Comparison of ENCODE assay signal across 1 cellular context in the genomic region with DNA sequence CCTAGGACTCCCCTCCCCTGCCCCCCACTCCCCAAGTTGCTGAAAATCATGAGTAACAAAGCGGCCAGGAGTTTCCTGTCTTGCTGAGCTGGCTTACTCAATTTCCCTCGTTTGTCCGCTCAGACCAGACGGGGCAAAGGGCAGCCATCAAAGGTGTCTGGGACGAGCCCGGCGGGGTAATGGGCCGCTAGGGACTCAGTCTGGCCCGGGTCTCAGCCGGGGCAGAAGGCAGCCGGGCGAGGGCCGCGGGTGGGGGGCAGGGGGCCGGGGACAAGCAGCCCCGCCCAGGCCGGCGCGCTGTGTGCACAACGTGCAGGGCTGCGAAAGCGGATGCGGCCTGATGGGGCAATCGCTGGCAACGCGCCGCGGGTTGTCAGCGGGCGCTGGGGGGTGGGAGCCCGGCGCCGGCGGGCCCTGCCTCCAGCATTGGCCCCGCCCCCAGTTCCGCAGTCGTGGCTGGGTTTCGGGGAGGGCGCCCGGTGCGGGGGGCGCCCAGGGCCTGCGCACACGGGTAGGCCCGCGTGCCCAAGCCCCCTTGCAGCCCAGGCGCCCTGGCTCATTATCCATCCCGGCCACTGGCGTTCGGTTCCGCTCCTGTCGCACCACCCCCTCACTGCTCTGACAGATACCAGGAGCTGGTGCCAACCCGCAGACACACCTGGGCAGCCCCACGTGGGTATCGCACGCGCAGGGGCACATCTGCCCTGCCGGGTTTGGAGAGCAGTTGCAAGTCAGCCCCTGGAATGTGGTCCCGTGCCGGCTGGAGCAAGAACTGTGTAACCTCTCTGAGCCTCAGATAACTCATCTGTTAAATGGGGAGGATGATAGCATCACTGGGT.
TF ChIP-seq lines count a peak whose summit lies in the region.

No MANE protein-coding gene starts in this region.

TF ChIP-seq in HepG2, 621 proteins besides CTCF, POLR2A, EP300 and RAD21 (continued from another document and continues in another):
- TF ChIP-seq, protein P1, sequence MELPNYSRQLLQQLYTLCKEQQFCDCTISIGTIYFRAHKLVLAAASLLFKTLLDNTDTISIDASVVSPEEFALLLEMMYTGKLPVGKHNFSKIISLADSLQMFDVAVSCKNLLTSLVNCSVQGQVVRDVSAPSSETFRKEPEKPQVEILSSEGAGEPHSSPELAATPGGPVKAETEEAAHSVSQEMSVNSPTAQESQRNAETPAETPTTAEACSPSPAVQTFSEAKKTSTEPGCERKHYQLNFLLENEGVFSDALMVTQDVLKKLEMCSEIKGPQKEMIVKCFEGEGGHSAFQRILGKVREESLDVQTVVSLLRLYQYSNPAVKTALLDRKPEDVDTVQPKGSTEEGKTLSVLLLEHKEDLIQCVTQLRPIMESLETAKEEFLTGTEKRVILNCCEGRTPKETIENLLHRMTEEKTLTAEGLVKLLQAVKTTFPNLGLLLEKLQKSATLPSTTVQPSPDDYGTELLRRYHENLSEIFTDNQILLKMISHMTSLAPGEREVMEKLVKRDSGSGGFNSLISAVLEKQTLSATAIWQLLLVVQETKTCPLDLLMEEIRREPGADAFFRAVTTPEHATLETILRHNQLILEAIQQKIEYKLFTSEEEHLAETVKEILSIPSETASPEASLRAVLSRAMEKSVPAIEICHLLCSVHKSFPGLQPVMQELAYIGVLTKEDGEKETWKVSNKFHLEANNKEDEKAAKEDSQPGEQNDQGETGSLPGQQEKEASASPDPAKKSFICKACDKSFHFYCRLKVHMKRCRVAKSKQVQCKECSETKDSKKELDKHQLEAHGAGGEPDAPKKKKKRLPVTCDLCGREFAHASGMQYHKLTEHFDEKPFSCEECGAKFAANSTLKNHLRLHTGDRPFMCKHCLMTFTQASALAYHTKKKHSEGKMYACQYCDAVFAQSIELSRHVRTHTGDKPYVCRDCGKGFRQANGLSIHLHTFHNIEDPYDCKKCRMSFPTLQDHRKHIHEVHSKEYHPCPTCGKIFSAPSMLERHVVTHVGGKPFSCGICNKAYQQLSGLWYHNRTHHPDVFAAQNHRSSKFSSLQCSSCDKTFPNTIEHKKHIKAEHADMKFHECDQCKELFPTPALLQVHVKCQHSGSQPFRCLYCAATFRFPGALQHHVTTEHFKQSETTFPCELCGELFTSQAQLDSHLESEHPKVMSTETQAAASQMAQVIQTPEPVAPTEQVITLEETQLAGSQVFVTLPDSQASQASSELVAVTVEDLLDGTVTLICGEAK (IDR thresholded peaks at IDR 0.05) = no peak
- TF ChIP-seq, protein P1 (CRISPR knock-in tag; IDR thresholded peaks at IDR 0.05) = peak; percentile 22; the same call in 1 of the 2 replicates
- TF ChIP-seq ZNF782 (CRISPR knock-in tag; IDR thresholded peaks at IDR 0.05; ENCODE audit: borderline replicate concordance) = peak; percentile 38; the same call in 1 of the 2 replicates
- peak; percentile 74 for TF ChIP-seq MAZ (IDR thresholded peaks at IDR 0.05; ENCODE audit: borderline replicate concordance, low read depth, low read length)
- peak; percentile 88 for TF ChIP-seq MAZ (CRISPR knock-in tag; IDR thresholded peaks at IDR 0.05; ENCODE audit: low read depth)
- peak; percentile 79 for TF ChIP-seq HNF4A (CRISPR knock-in tag; IDR thresholded peaks at IDR 0.05)
- TF ChIP-seq, protein P2, sequence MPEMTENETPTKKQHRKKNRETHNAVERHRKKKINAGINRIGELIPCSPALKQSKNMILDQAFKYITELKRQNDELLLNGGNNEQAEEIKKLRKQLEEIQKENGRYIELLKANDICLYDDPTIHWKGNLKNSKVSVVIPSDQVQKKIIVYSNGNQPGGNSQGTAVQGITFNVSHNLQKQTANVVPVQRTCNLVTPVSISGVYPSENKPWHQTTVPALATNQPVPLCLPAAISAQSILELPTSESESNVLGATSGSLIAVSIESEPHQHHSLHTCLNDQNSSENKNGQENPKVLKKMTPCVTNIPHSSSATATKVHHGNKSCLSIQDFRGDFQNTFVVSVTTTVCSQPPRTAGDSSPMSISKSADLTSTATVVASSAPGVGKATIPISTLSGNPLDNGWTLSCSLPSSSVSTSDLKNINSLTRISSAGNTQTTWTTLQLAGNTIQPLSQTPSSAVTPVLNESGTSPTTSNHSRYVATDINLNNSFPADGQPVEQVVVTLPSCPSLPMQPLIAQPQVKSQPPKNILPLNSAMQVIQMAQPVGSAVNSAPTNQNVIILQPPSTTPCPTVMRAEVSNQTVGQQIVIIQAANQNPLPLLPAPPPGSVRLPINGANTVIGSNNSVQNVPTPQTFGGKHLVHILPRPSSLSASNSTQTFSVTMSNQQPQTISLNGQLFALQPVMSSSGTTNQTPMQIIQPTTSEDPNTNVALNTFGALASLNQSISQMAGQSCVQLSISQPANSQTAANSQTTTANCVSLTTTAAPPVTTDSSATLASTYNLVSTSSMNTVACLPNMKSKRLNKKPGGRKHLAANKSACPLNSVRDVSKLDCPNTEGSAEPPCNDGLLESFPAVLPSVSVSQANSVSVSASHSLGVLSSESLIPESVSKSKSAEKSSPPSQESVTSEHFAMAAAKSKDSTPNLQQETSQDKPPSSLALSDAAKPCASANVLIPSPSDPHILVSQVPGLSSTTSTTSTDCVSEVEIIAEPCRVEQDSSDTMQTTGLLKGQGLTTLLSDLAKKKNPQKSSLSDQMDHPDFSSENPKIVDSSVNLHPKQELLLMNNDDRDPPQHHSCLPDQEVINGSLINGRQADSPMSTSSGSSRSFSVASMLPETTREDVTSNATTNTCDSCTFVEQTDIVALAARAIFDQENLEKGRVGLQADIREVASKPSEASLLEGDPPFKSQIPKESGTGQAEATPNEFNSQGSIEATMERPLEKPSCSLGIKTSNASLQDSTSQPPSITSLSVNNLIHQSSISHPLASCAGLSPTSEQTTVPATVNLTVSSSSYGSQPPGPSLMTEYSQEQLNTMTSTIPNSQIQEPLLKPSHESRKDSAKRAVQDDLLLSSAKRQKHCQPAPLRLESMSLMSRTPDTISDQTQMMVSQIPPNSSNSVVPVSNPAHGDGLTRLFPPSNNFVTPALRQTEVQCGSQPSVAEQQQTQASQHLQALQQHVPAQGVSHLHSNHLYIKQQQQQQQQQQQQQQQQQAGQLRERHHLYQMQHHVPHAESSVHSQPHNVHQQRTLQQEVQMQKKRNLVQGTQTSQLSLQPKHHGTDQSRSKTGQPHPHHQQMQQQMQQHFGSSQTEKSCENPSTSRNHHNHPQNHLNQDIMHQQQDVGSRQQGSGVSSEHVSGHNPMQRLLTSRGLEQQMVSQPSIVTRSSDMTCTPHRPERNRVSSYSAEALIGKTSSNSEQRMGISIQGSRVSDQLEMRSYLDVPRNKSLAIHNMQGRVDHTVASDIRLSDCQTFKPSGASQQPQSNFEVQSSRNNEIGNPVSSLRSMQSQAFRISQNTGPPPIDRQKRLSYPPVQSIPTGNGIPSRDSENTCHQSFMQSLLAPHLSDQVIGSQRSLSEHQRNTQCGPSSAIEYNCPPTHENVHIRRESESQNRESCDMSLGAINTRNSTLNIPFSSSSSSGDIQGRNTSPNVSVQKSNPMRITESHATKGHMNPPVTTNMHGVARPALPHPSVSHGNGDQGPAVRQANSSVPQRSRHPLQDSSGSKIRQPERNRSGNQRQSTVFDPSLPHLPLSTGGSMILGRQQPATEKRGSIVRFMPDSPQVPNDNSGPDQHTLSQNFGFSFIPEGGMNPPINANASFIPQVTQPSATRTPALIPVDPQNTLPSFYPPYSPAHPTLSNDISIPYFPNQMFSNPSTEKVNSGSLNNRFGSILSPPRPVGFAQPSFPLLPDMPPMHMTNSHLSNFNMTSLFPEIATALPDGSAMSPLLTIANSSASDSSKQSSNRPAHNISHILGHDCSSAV (CRISPR knock-in tag; IDR thresholded peaks at IDR 0.05; ENCODE audit: borderline replicate concordance) = no peak
- no peak for TF ChIP-seq CC2D1A (CRISPR knock-in tag; IDR thresholded peaks at IDR 0.05)
- TF ChIP-seq HNF4G (IDR thresholded peaks at IDR 0.05; ENCODE audit: borderline replicate concordance, low read depth, low read length) = peak; percentile 94
- TF ChIP-seq HNF4G (CRISPR knock-in tag; IDR thresholded peaks at IDR 0.05; ENCODE audit: borderline replicate concordance, low read depth) = peak; percentile 67; the same call in 1 of the 2 replicates
- no peak for TF ChIP-seq HES4 (CRISPR knock-in tag; IDR thresholded peaks at IDR 0.05; ENCODE audit: borderline replicate concordance)
- TF ChIP-seq, protein P3, sequence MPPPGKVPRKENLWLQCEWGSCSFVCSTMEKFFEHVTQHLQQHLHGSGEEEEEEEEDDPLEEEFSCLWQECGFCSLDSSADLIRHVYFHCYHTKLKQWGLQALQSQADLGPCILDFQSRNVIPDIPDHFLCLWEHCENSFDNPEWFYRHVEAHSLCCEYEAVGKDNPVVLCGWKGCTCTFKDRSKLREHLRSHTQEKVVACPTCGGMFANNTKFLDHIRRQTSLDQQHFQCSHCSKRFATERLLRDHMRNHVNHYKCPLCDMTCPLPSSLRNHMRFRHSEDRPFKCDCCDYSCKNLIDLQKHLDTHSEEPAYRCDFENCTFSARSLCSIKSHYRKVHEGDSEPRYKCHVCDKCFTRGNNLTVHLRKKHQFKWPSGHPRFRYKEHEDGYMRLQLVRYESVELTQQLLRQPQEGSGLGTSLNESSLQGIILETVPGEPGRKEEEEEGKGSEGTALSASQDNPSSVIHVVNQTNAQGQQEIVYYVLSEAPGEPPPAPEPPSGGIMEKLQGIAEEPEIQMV (CRISPR knock-in tag; IDR thresholded peaks at IDR 0.05; ENCODE audit: low read depth) = no peak
- TF ChIP-seq, protein P4, sequence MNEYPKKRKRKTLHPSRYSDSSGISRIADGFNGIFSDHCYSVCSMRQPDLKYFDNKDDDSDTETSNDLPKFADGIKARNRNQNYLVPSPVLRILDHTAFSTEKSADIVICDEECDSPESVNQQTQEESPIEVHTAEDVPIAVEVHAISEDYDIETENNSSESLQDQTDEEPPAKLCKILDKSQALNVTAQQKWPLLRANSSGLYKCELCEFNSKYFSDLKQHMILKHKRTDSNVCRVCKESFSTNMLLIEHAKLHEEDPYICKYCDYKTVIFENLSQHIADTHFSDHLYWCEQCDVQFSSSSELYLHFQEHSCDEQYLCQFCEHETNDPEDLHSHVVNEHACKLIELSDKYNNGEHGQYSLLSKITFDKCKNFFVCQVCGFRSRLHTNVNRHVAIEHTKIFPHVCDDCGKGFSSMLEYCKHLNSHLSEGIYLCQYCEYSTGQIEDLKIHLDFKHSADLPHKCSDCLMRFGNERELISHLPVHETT (CRISPR knock-in tag; conservative IDR thresholded peaks at IDR 0.05) = peak; percentile 71; the same call in 1 of the 2 replicates
- peak; percentile 83; the same call in 1 of the 2 replicates for TF ChIP-seq ZNF546 (CRISPR knock-in tag; conservative IDR thresholded peaks at IDR 0.05)
- TF ChIP-seq PAX8 (CRISPR knock-in tag; IDR thresholded peaks at IDR 0.05; ENCODE audit: borderline replicate concordance) = peak; percentile 63; the same call in 1 of the 2 replicates
- no peak for TF ChIP-seq ZNF350 (CRISPR knock-in tag; IDR thresholded peaks at IDR 0.05; ENCODE audit: borderline replicate concordance, low read depth)
- TF ChIP-seq, protein P5, sequence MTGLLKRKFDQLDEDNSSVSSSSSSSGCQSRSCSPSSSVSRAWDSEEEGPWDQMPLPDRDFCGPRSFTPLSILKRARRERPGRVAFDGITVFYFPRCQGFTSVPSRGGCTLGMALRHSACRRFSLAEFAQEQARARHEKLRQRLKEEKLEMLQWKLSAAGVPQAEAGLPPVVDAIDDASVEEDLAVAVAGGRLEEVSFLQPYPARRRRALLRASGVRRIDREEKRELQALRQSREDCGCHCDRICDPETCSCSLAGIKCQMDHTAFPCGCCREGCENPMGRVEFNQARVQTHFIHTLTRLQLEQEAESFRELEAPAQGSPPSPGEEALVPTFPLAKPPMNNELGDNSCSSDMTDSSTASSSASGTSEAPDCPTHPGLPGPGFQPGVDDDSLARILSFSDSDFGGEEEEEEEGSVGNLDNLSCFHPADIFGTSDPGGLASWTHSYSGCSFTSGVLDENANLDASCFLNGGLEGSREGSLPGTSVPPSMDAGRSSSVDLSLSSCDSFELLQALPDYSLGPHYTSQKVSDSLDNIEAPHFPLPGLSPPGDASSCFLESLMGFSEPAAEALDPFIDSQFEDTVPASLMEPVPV (CRISPR knock-in tag; IDR thresholded peaks at IDR 0.05) = peak; percentile 67; the same call in 1 of the 2 replicates
- no peak for TF ChIP-seq PCBP2 (optimal IDR thresholded peaks at IDR 0.05; ENCODE audit: low read depth, low read length, poor library complexity, severe bottlenecking)
- peak; percentile 96 for TF ChIP-seq SKI (IDR thresholded peaks at IDR 0.05; ENCODE audit: partially characterized antibody)
- TF ChIP-seq, protein P6, sequence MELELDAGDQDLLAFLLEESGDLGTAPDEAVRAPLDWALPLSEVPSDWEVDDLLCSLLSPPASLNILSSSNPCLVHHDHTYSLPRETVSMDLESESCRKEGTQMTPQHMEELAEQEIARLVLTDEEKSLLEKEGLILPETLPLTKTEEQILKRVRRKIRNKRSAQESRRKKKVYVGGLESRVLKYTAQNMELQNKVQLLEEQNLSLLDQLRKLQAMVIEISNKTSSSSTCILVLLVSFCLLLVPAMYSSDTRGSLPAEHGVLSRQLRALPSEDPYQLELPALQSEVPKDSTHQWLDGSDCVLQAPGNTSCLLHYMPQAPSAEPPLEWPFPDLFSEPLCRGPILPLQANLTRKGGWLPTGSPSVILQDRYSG (CRISPR knock-in tag; IDR thresholded peaks at IDR 0.05) = no peak
- no peak for TF ChIP-seq ZNF557 (CRISPR knock-in tag; IDR thresholded peaks at IDR 0.05)
- TF ChIP-seq PRPF4 (IDR thresholded peaks at IDR 0.05; ENCODE audit: low read depth, low read length, poor library complexity, severe bottlenecking) = no peak
